ENCODE assay signal across 29 cellular contexts in genomic region chrX:69066966-69067525, GRCh38.
DNase-seq lines count a peak whose midpoint lies in the region; ATAC-seq and TF ChIP-seq lines count a peak whose summit lies in the region.
"Had no signal": no experiment of that assay in that cellular context is flagged by ENCODE, and none has a peak within 500 bp of the region (broad histone marks: within the 10 kb centered on the region; RNA-seq: fewer than 3 reads in every experiment).

No MANE protein-coding gene starts in this region.

- H4K8ac ChIP-seq in mesenchymal stem cell (ENCODE audit: low read length) = no peak overlapping the region

- no peak overlapping the region for H3K4me2 ChIP-seq in mesenchymal stem cell (ENCODE audit: low read length, poor library complexity, severe bottlenecking)
- H3K4me2 ChIP-seq: hepatocyte, PC-9 had no signal

- CTCF ChIA-PET in Calu3 (lab: Charles Lee) = no interaction called here
- CTCF ChIA-PET in activated CD8-positive, alpha-beta memory T cell treated with anti-CD3 and anti-CD28 coated beads, Interleukin-2, amount 10 ng/mL, durations not matched to agents 7 days and 5 days (lab: Charles Lee) = no interaction called here

- no peak overlapping the region for H3K9ac ChIP-seq in mesenchymal stem cell (ENCODE audit: low read length)

- no TSS peak for BruUV-seq in Calu3 (replicated peaks; lab: Mats Ljungman, UMichigan)

- H3K27me3 ChIP-seq in mesenchymal stem cell (ENCODE audit: control insufficient read depth in 1 of 2, insufficient read depth in 1 of 2, low read length in 2 of 2) = peaks cover 0 to 84% of the 10 kb centered on the region in 2 experiments
- H3K27me3 ChIP-seq: colonic mucosa, hepatocyte, left lung, right lobe of liver, thyroid gland had no signal

- H3K4me3 ChIP-seq in AG10803 (ENCODE audit: low read length) (no peak overlapping the region), choroid plexus epithelial cell (ENCODE audit: low read depth, low read length) (no peak overlapping the region), mesenchymal stem cell (ENCODE audit: insufficient read depth in 1 of 2, low read depth in 1 of 2, low read length in 2 of 2) (no peak overlapping the region)
- H3K4me3 ChIP-seq: colonic mucosa, gastrocnemius medialis, hepatocyte, left lung, pancreas, PC-9, right lobe of liver, thyroid gland had no signal

- H3K9me3 Mint-ChIP-seq in Calu3 (ENCODE audit: low read depth, unreplicated experiment) = no peaks in the 10 kb centered on the region
- H3K9me3 Mint-ChIP-seq in activated CD8-positive, alpha-beta memory T cell treated with anti-CD3 and anti-CD28 coated beads, Interleukin-2, amount 10 ng/mL, durations not matched to agents 7 days and 5 days (ENCODE audit: low read depth) = no peaks in the 10 kb centered on the region
- H3K9me3 Mint-ChIP-seq: activated CD4-positive, alpha-beta T cell treated with anti-CD3 and anti-CD28 coated beads, Interleukin-2, amount 10 ng/mL, durations not matched to agents 7 days and 5 days; activated T-cell treated with anti-CD3 and anti-CD28 coated beads, Interleukin-2, amount 50 U/mL, for 72 hours; stimulated activated naive CD8-positive, alpha-beta T cell treated with anti-CD3 and anti-CD28 coated beads, Interleukin-15, amount 100 ng/mL, for 72 hours had no signal

- H2BK120ac ChIP-seq in mesenchymal stem cell (ENCODE audit: low read depth, low read length) = no peak overlapping the region

- no peak overlapping the region for H3K4ac ChIP-seq in mesenchymal stem cell (ENCODE audit: low read depth in 1 of 2, low read length in 2 of 2)

- H3K36me3 Mint-ChIP-seq in Calu3 (ENCODE audit: insufficient read depth, unreplicated experiment) = no peaks in the 10 kb centered on the region
- H3K36me3 Mint-ChIP-seq in activated CD8-positive, alpha-beta memory T cell treated with anti-CD3 and anti-CD28 coated beads, Interleukin-2, amount 10 ng/mL, durations not matched to agents 7 days and 5 days = no peaks in the 10 kb centered on the region
- H3K36me3 Mint-ChIP-seq: CD8-positive, alpha-beta memory T cell; naive thymus-derived CD8-positive, alpha-beta T cell had no signal

- no peak for ATAC-seq in activated CD8-positive, alpha-beta memory T cell treated with anti-CD3 and anti-CD28 coated beads, Interleukin-2, amount 10 ng/mL, durations not matched to agents 7 days and 5 days
- ATAC-seq in HG02970 (IDR thresholded peaks at IDR 0.05; ENCODE audit: low FRiP score, unreplicated experiment) = no peak
- no peak for ATAC-seq in HG02884 (IDR thresholded peaks at IDR 0.05; ENCODE audit: unreplicated experiment)
- ATAC-seq: activated T-cell treated with anti-CD3 and anti-CD28 coated beads, Interleukin-2, amount 50 U/mL, for 72 hours; gastrocnemius medialis; left lung; naive thymus-derived CD8-positive, alpha-beta T cell; pancreas; right lobe of liver; Right ventricle myocardium inferior; stimulated activated naive CD8-positive, alpha-beta T cell treated with anti-CD3 and anti-CD28 coated beads, Interleukin-15, amount 100 ng/mL, for 72 hours had no signal

- H3K4me1 ChIP-seq in mesenchymal stem cell (ENCODE audit: control insufficient read depth, insufficient read depth, low read depth, low read length) = peaks cover 7% of the 10 kb centered on the region
- H3K4me1 ChIP-seq: colonic mucosa, gastrocnemius medialis, left lung, pancreas, right lobe of liver had no signal

- no peak overlapping the region for H2BK5ac ChIP-seq in mesenchymal stem cell (ENCODE audit: low read depth, low read length, poor library complexity, severe bottlenecking)

- no peaks in the 10 kb centered on the region for H3K4me1 Mint-ChIP-seq in Calu3 (ENCODE audit: low read depth, unreplicated experiment)
- no peaks in the 10 kb centered on the region for H3K4me1 Mint-ChIP-seq in activated CD8-positive, alpha-beta memory T cell treated with anti-CD3 and anti-CD28 coated beads, Interleukin-2, amount 10 ng/mL, durations not matched to agents 7 days and 5 days
- H3K4me1 Mint-ChIP-seq: activated CD4-positive, alpha-beta T cell treated with anti-CD3 and anti-CD28 coated beads, Interleukin-2, amount 10 ng/mL, durations not matched to agents 7 days and 5 days; B cell; CD8-positive, alpha-beta memory T cell; naive thymus-derived CD8-positive, alpha-beta T cell; stimulated activated naive CD8-positive, alpha-beta T cell treated with anti-CD3 and anti-CD28 coated beads, Interleukin-15, amount 100 ng/mL, for 72 hours had no signal

- no peak overlapping the region for H2AFZ ChIP-seq in mesenchymal stem cell (ENCODE audit: low read depth, low read length)
- H2AFZ ChIP-seq: hepatocyte, PC-9 had no signal

- H2BK15ac ChIP-seq in mesenchymal stem cell (ENCODE audit: low read depth, poor library complexity, severe bottlenecking) = no peak overlapping the region

- peak; percentile 13 for DNase-seq in AG10803 (ENCODE audit: low read depth)
- DNase-seq in choroid plexus epithelial cell (ENCODE audit: low read depth) = peak; percentile 20
- DNase-seq in mesenchymal stem cell = peak; percentile 35
- peak; percentile 43 for DNase-seq in posterior vena cava (ENCODE audit: low spot score)
- DNase-seq in Calu3 = no peak
- DNase-seq in activated CD8-positive, alpha-beta memory T cell treated with anti-CD3 and anti-CD28 coated beads, Interleukin-2, amount 10 ng/mL, durations not matched to agents 7 days and 5 days = no peak
- DNase-seq: activated CD4-positive, alpha-beta T cell treated with anti-CD3 and anti-CD28 coated beads, Interleukin-2, amount 10 ng/mL, durations not matched to agents 7 days and 5 days; activated naive CD4-positive, alpha-beta T cell; activated T-cell treated with anti-CD3 and anti-CD28 coated beads, Interleukin-2, amount 50 U/mL, for 72 hours; CD8-positive, alpha-beta memory T cell; colonic mucosa; DMS153; effector memory CD4-positive, alpha-beta T cell; gastrocnemius medialis; left lung; mesendoderm; naive thymus-derived CD8-positive, alpha-beta T cell; NCI-H510A treated with DMSO at 0.1 percent for 48 hours; PC-9; right lobe of liver; stimulated activated CD8-positive, alpha-beta memory T cell treated with anti-CD3 and anti-CD28 coated beads, Interleukin-4, amount 100 ng/mL, for 48 hours; stimulated activated naive CD8-positive, alpha-beta T cell treated with anti-CD3 and anti-CD28 coated beads, Interleukin-15, amount 100 ng/mL, for 72 hours; thyroid gland had no signal

- no peaks in the 10 kb centered on the region for H3K36me3 ChIP-seq in mesenchymal stem cell (ENCODE audit: control insufficient read depth in 1 of 2, insufficient read depth in 2 of 2, low read depth in 1 of 2, low read length in 2 of 2)
- H3K36me3 ChIP-seq: colonic mucosa, gastrocnemius medialis, left lung, pancreas, right lobe of liver, thyroid gland had no signal

- no peak overlapping the region for H3K14ac ChIP-seq in mesenchymal stem cell (ENCODE audit: low read length in 2 of 2)

- no peak overlapping the region for H3K23ac ChIP-seq in mesenchymal stem cell (ENCODE audit: low read length in 2 of 2)

- H3K27me3 Mint-ChIP-seq in Calu3 (ENCODE audit: unreplicated experiment) = peaks cover 13% of the 10 kb centered on the region
- no peaks in the 10 kb centered on the region for H3K27me3 Mint-ChIP-seq in activated CD8-positive, alpha-beta memory T cell treated with anti-CD3 and anti-CD28 coated beads, Interleukin-2, amount 10 ng/mL, durations not matched to agents 7 days and 5 days
- H3K27me3 Mint-ChIP-seq: activated CD4-positive, alpha-beta T cell treated with anti-CD3 and anti-CD28 coated beads, Interleukin-2, amount 10 ng/mL, durations not matched to agents 7 days and 5 days; B cell; naive thymus-derived CD8-positive, alpha-beta T cell; stimulated activated naive CD8-positive, alpha-beta T cell treated with anti-CD3 and anti-CD28 coated beads, Interleukin-15, amount 100 ng/mL, for 72 hours had no signal

- H3K18ac ChIP-seq in mesenchymal stem cell (ENCODE audit: low read depth in 1 of 2, low read length in 2 of 2) = peak overlapping the region in 1 of 2 experiments; percentile 73

- no peak overlapping the region for H4K91ac ChIP-seq in mesenchymal stem cell (ENCODE audit: low read length)

- peaks cover 14% of the 10 kb centered on the region for H3K9me3 ChIP-seq in mesenchymal stem cell (ENCODE audit: control insufficient read depth, low read length)
- H3K9me3 ChIP-seq: colonic mucosa, gastrocnemius medialis, left lung, pancreas, right lobe of liver, thyroid gland had no signal

- H3K27ac ChIP-seq in mesenchymal stem cell (ENCODE audit: low read length, poor library complexity, severe bottlenecking) = no peak overlapping the region
- H3K27ac ChIP-seq: colonic mucosa, gastrocnemius medialis, hepatocyte, left lung, pancreas, PC-9, right lobe of liver, thyroid gland had no signal

- 20% methylated on average over 1 of the region's 4 CpGs for WGBS in mesenchymal stem cell

- no peak overlapping the region for H2AK5ac ChIP-seq in mesenchymal stem cell (ENCODE audit: low read length, severe bottlenecking)

- H3K79me1 ChIP-seq in mesenchymal stem cell (replicated peaks; ENCODE audit: low read length, poor library complexity, severe bottlenecking) = no peaks in the 10 kb centered on the region

- peak overlapping the region in 1 of 2 experiments; percentile 5 for H2BK12ac ChIP-seq in mesenchymal stem cell (ENCODE audit: low read length in 2 of 2)

- no peak overlapping the region for H3K27ac Mint-ChIP-seq in Calu3 (ENCODE audit: unreplicated experiment)
- no peak overlapping the region for H3K27ac Mint-ChIP-seq in activated CD8-positive, alpha-beta memory T cell treated with anti-CD3 and anti-CD28 coated beads, Interleukin-2, amount 10 ng/mL, durations not matched to agents 7 days and 5 days
- H3K27ac Mint-ChIP-seq: activated CD4-positive, alpha-beta T cell treated with anti-CD3 and anti-CD28 coated beads, Interleukin-2, amount 10 ng/mL, durations not matched to agents 7 days and 5 days; activated T-cell treated with anti-CD3 and anti-CD28 coated beads, Interleukin-2, amount 50 U/mL, for 72 hours; B cell; CD8-positive, alpha-beta memory T cell; naive thymus-derived CD8-positive, alpha-beta T cell had no signal

- TF ChIP-seq CTCF in AG10803 (conservative IDR thresholded peaks at IDR 0.05; ENCODE audit: low read length) (no peak), choroid plexus epithelial cell (conservative IDR thresholded peaks at IDR 0.05; ENCODE audit: low read depth, low read length) (no peak), Calu3 (IDR thresholded peaks at IDR 0.05; ENCODE audit: unreplicated experiment) (no peak)

- intact Hi-C loops in posterior vena cava (cut with DNase I) (no loop called here), Calu3 (cut with micrococcal nuclease; ENCODE audit: unreplicated experiment) (no loop called here)

- no peak overlapping the region for H3K4me3 Mint-ChIP-seq in Calu3 (ENCODE audit: low read depth, unreplicated experiment)
- H3K4me3 Mint-ChIP-seq in activated CD8-positive, alpha-beta memory T cell treated with anti-CD3 and anti-CD28 coated beads, Interleukin-2, amount 10 ng/mL, durations not matched to agents 7 days and 5 days = no peak overlapping the region
- H3K4me3 Mint-ChIP-seq: activated CD4-positive, alpha-beta T cell treated with anti-CD3 and anti-CD28 coated beads, Interleukin-2, amount 10 ng/mL, durations not matched to agents 7 days and 5 days; activated T-cell treated with anti-CD3 and anti-CD28 coated beads, Interleukin-2, amount 50 U/mL, for 72 hours; B cell; CD8-positive, alpha-beta memory T cell; naive thymus-derived CD8-positive, alpha-beta T cell; stimulated activated naive CD8-positive, alpha-beta T cell treated with anti-CD3 and anti-CD28 coated beads, Interleukin-15, amount 100 ng/mL, for 72 hours had no signal

Comparison
In these comparisons a context has a peak if more than half of its experiments do, and no peak if none do; other contexts are left out.
1. DNase-seq: peak in AG10803 (single experiment), choroid plexus epithelial cell (single experiment), mesenchymal stem cell (single experiment) and posterior vena cava (single experiment); none in Calu3 (single experiment) and activated CD8-positive, alpha-beta memory T cell treated with anti-CD3 and anti-CD28 coated beads, Interleukin-2, amount 10 ng/mL, durations not matched to agents 7 days and 5 days (single experiment).